11 cellular contexts compared by ENCODE assay signal in the genomic region with DNA sequence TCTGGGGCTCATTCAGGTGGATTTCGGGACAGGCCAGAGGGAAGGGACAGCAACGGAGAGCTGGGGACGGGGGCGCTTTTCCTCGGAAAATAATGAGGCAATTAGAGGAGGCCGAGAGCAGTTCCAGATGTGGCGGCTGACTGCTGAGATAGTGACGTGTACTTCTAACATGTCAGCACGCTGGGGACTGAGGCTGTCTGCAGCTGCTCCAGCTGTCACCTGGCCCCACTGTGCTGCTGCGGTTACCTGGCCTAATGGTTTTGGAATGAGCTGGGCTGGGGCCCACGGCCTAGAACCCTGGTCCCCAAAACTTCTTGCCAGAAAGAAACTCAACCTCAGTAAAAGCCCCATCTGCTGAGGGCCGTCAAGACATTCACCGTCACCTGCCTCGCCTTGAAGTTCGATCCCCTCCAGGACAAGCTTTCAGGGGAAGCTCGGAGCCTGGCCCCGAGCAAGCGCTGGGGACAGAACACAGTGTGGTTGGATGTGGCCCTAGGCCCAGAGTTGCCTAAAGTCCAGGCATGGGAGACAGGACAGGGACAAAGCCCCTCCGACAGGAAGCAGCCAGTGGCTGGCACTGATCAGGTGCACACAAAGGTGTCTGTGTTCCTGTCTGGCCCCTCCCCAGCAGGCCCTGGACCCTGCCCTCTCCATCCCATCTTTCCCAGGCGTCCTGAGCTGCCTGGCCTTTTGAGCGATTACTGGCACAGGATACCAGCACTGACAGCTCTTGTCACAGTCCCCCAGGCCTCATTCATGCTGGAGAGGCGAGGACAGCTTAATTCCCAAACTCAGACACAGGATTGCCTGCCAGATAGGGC.
DNase-seq lines count a peak whose midpoint lies in the region; ATAC-seq lines count a peak whose summit lies in the region.
"Had no signal": no experiment of that assay in that cellular context is flagged by ENCODE, and none has a peak within 500 bp of the region (broad histone marks: within the 10 kb centered on the region; RNA-seq: fewer than 3 reads in every experiment).

No MANE protein-coding gene starts in this region.

- ATAC-seq in GM18858 (IDR thresholded peaks at IDR 0.05; ENCODE audit: unreplicated experiment), result peak; percentile 82
- ATAC-seq in GM21526 (IDR thresholded peaks at IDR 0.05; ENCODE audit: low FRiP score, unreplicated experiment), result peak; percentile 86
- ATAC-seq in HG03439 (IDR thresholded peaks at IDR 0.05; ENCODE audit: unreplicated experiment), result peak; percentile 75
- no peak for ATAC-seq in GM21381 (IDR thresholded peaks at IDR 0.05; ENCODE audit: unreplicated experiment)

- no peak overlapping the region for H3K4me3 ChIP-seq in mucosa of rectum (ENCODE audit: low read length in 2 of 2)
- H3K4me3 ChIP-seq: smooth muscle cell had no signal

- H3K27me3 ChIP-seq in mucosa of rectum (ENCODE audit: control insufficient read depth in 2 of 2, insufficient read depth in 2 of 2, low read length in 2 of 2), result no peaks in the 10 kb centered on the region

- H3K9ac ChIP-seq in mucosa of rectum (ENCODE audit: low read depth in 1 of 2, low read length in 2 of 2), result no peak overlapping the region

- no peak for DNase-seq in stimulated activated CD8-positive, alpha-beta memory T cell treated with anti-CD3 and anti-CD28 coated beads, Interleukin-4, amount 100 ng/mL, for 48 hours
- DNase-seq in kidney glomerular epithelial cell (lab: John Stamatoyannopoulos, UW), result no peak
- no peak for DNase-seq in SIG-M5 treated with dmso at 0.1 percent for 504 hours (lab: John Stamatoyannopoulos, UW; ENCODE audit: unreplicated experiment)
- DNase-seq: amniotic stem cell, NCI-H69 had no signal

- peak overlapping the region; percentile 35 to 57 for H3K27ac ChIP-seq in mucosa of rectum (ENCODE audit: low read depth in 2 of 2, low read length in 2 of 2)

- H3K36me3 ChIP-seq in mucosa of rectum (ENCODE audit: control insufficient read depth in 2 of 2, insufficient read depth in 2 of 2, low read length in 2 of 2), result peaks cover 0 to 10% of the 10 kb centered on the region in 2 donors

- no peaks in the 10 kb centered on the region for H3K9me3 ChIP-seq in mucosa of rectum (ENCODE audit: control insufficient read depth in 2 of 2, low read length in 2 of 2)

- peaks cover 0 to 2% of the 10 kb centered on the region in 2 donors for H3K4me1 ChIP-seq in mucosa of rectum (ENCODE audit: control insufficient read depth in 2 of 2, insufficient read depth in 2 of 2, low read length in 2 of 2)
